24 cellular contexts compared by ENCODE assay signal in the genomic region with DNA sequence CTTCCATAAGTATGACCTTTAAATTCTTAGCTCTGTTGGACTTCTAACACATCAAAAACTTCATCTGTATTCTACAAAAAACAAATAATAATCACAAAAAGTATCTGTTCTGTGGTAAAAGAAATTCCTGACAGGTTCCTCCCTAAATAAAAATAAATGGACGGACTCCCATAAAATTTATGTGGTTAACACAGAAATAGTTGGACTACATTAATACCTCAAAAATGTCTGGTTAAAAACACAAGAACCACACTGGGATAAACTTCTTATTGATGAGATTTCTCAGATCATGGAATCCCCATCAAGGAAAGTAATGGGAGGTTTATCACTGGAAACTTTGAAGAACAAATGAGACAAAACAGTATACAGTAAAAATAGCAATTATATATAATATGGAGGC.
"Had no signal": no experiment of that assay in that cellular context is flagged by ENCODE, and none has a peak within 500 bp of the region (broad histone marks: within the 10 kb centered on the region; RNA-seq: fewer than 3 reads in every experiment).

No MANE protein-coding gene starts in this region.

- H3K9me3 ChIP-seq: prostate gland, suprapubic skin, transverse colon, vagina had no signal

- H3K36me3 ChIP-seq: prostate gland, right atrium auricular region, suprapubic skin, transverse colon, vagina had no signal

- H3K27me3 Mint-ChIP-seq: activated B cell treated with CpG ODN at 0.5 μM for 24 hours; effector memory CD8-positive, alpha-beta T cell had no signal

- DNase-seq: activated B cell treated with CpG ODN at 0.5 μM for 24 hours; activated CD4-positive, alpha-beta T cell treated with anti-CD3 and anti-CD28 coated beads for 48 hours; activated CD8-positive, alpha-beta T cell treated with anti-CD3 and anti-CD28 coated beads for 36 hours; activated naive CD4-positive, alpha-beta T cell treated with anti-CD3 and anti-CD28 coated beads for 36 hours; activated T-cell treated with anti-CD3 and anti-CD28 coated beads, Interleukin-2, amount 50 U/mL, for 1 hour; anterior cingulate cortex; effector memory CD8-positive, alpha-beta T cell; foreskin keratinocyte; hypothalamus; midbrain; stimulated activated CD4-positive, alpha-beta T cell treated with anti-CD3 and anti-CD28 coated beads, Interleukin-15, amount 100 ng/mL, for 24 hours; stimulated activated CD4-positive, alpha-beta T cell treated with anti-CD3 and anti-CD28 coated beads, Interleukin-2, amount 100 ng/mL, for 48 hours; transverse colon had no signal

- H3K4me1 Mint-ChIP-seq: activated B cell treated with CpG ODN at 0.5 μM for 24 hours had no signal

- H3K4me3 ChIP-seq: lung, prostate gland, right atrium auricular region, skin epidermis, suprapubic skin, transverse colon, vagina had no signal

- H3K4me1 ChIP-seq: prostate gland, right atrium auricular region, suprapubic skin, transverse colon had no signal

- H3K27ac Mint-ChIP-seq: activated B cell treated with CpG ODN at 0.5 μM for 24 hours; activated CD8-positive, alpha-beta T cell treated with anti-CD3 and anti-CD28 coated beads for 36 hours; activated naive CD4-positive, alpha-beta T cell treated with anti-CD3 and anti-CD28 coated beads for 36 hours; activated T-helper 2 cell treated with anti-CD3 and anti-CD28 coated beads, Interferon-gamma antibody, Interleukin-2, Interleukin-4, amounts not matched to agents 10 μg/mL and 5 μg/mL and 100 μg/mL, durations not matched to agents 14 hours and 24 hours and 36 hours; effector memory CD8-positive, alpha-beta T cell; stimulated activated naive CD8-positive, alpha-beta T cell treated with anti-CD3 and anti-CD28 coated beads, Interleukin-15, Interleukin-2, amounts not matched to agents 100 ng/mL and 50 ng/mL, for 24 hours; T-helper 2 cell treated with Interferon-gamma antibody and Interleukin-4, amounts not matched to agents 5 μg/mL and 100 μg/mL, for 36 hours had no signal

- ATAC-seq: activated CD8-positive, alpha-beta T cell treated with anti-CD3 and anti-CD28 coated beads for 36 hours; effector memory CD8-positive, alpha-beta T cell; foreskin keratinocyte; left lobe of liver had no signal

- H3K27me3 ChIP-seq: foreskin keratinocyte, right atrium auricular region, suprapubic skin, transverse colon, vagina had no signal

- H3K4me3 Mint-ChIP-seq: activated B cell treated with CpG ODN at 0.5 μM for 24 hours; activated CD8-positive, alpha-beta T cell treated with anti-CD3 and anti-CD28 coated beads for 36 hours; activated naive CD4-positive, alpha-beta T cell treated with anti-CD3 and anti-CD28 coated beads for 36 hours; effector memory CD8-positive, alpha-beta T cell; stimulated activated naive CD8-positive, alpha-beta T cell treated with anti-CD3 and anti-CD28 coated beads, Interleukin-15, Interleukin-2, amounts not matched to agents 100 ng/mL and 50 ng/mL, for 24 hours; T-helper 2 cell treated with Interferon-gamma antibody and Interleukin-4, amounts not matched to agents 5 μg/mL and 100 μg/mL, for 36 hours had no signal

- FAIRE-seq: keratinocyte had no signal

- H3K27ac ChIP-seq: foreskin keratinocyte, prostate gland, skin epidermis, suprapubic skin, transverse colon, vagina had no signal
